In the genomic region with DNA sequence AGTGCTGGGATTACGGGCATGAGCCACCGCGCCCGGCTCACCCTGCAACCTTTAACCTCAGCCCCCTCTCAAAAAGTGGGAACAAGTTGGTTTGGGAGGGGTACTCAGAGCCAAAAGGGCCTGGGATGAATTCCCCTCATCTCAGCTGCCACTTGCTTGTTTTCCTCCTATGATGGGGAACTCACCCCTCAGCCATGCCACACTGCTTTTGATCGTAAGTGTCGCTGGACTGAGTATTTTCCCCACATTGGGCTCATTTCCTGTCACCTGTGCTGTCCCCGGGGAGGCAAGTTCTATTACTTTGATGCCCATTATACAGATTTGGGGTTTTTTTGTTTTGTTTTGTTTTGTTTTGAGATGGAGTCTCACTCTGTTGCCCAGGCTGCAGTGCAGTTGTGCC, we compare ENCODE assay signal across 22 cellular contexts. TPM values are rescaled to one million over a fixed set of nuclear protein-coding genes. Genes with fewer than 3 reads are reported as not detected.
A peak's percentile ranks its signal among the peaks of the same experiment; 100 is the strongest.
DNase-seq lines count a peak whose midpoint lies in the region; ATAC-seq and TF ChIP-seq lines count a peak whose summit lies in the region.
"Had no signal": no experiment of that assay in that cellular context is flagged by ENCODE, and none has a peak within 500 bp of the region (broad histone marks: within the 10 kb centered on the region; RNA-seq: fewer than 3 reads in every experiment).

No MANE protein-coding gene starts in this region.

- peaks cover 25 to 99% (median 67%) of the 10 kb centered on the region in 6 donors for H3K4me1 ChIP-seq in spleen

- CTCF ChIA-PET in activated CD8-positive, alpha-beta memory T cell treated with anti-CD3 and anti-CD28 coated beads, Interleukin-2, amount 10 ng/mL, durations not matched to agents 7 days and 5 days (lab: Charles Lee), result interaction anchor here (1.9 to 7.8 kb wide), 2 partner anchors 10 to 42 kb away, joined by 4 to 57 read pairs; no protein-coding TSS in a partner anchor

- no peak for TF ChIP-seq POLR2A in spleen (IDR thresholded peaks at IDR 0.05)

- H3K4me1 Mint-ChIP-seq in activated CD8-positive, alpha-beta memory T cell treated with anti-CD3 and anti-CD28 coated beads, Interleukin-2, amount 10 ng/mL, durations not matched to agents 7 days and 5 days, result peaks cover 43% of the 10 kb centered on the region
- peaks cover 25% of the 10 kb centered on the region for H3K4me1 Mint-ChIP-seq in activated T-helper 2 cell treated with anti-CD3 and anti-CD28 coated beads, Interferon-gamma antibody, Interleukin-2, Interleukin-4, amounts not matched to agents 10 μg/mL and 5 μg/mL and 100 μg/mL, durations not matched to agents 14 hours and 24 hours and 36 hours (ENCODE audit: low read depth)

- H3K27ac Mint-ChIP-seq in activated CD8-positive, alpha-beta memory T cell treated with anti-CD3 and anti-CD28 coated beads, Interleukin-2, amount 10 ng/mL, durations not matched to agents 7 days and 5 days, result peak overlapping the region; percentile 36
- peak overlapping the region; percentile 35 for H3K27ac Mint-ChIP-seq in activated T-helper 2 cell treated with anti-CD3 and anti-CD28 coated beads, Interferon-gamma antibody, Interleukin-2, Interleukin-4, amounts not matched to agents 10 μg/mL and 5 μg/mL and 100 μg/mL, durations not matched to agents 14 hours and 24 hours and 36 hours

- no peaks in the 10 kb centered on the region for H3K9me3 Mint-ChIP-seq in activated CD8-positive, alpha-beta memory T cell treated with anti-CD3 and anti-CD28 coated beads, Interleukin-2, amount 10 ng/mL, durations not matched to agents 7 days and 5 days (ENCODE audit: low read depth)
- H3K9me3 Mint-ChIP-seq in activated T-helper 2 cell treated with anti-CD3 and anti-CD28 coated beads, Interferon-gamma antibody, Interleukin-2, Interleukin-4, amounts not matched to agents 10 μg/mL and 5 μg/mL and 100 μg/mL, durations not matched to agents 14 hours and 24 hours and 36 hours, result no peaks in the 10 kb centered on the region

- H3K27ac ChIP-seq in spleen, result peak overlapping the region in 7 of 8 donors; percentile 41 to 99 (median 98)
- H3K27ac ChIP-seq: KMS-11, thyroid gland had no signal

- 69 to 85% (median 83%) methylated on average over 7 of the region's 7 CpGs for WGBS in spleen, 5 donors

- no peaks in the 10 kb centered on the region for H3K27me3 Mint-ChIP-seq in activated CD8-positive, alpha-beta memory T cell treated with anti-CD3 and anti-CD28 coated beads, Interleukin-2, amount 10 ng/mL, durations not matched to agents 7 days and 5 days
- H3K27me3 Mint-ChIP-seq in activated T-helper 2 cell treated with anti-CD3 and anti-CD28 coated beads, Interferon-gamma antibody, Interleukin-2, Interleukin-4, amounts not matched to agents 10 μg/mL and 5 μg/mL and 100 μg/mL, durations not matched to agents 14 hours and 24 hours and 36 hours (ENCODE audit: low read depth), result no peaks in the 10 kb centered on the region

- H3K36me3 ChIP-seq in spleen, result peaks cover 0 to 49% (median 8%) of the 10 kb centered on the region in 6 donors
- H3K36me3 ChIP-seq: thyroid gland had no signal

- TF ChIP-seq CTCF in GM13977 (IDR thresholded peaks at IDR 0.05; ENCODE audit: extremely low read depth, insufficient read depth, missing control alignments) (no peak), spleen (IDR thresholded peaks at IDR 0.05 in 8 of 11, conservative IDR thresholded peaks at IDR 0.05 in 3 of 11) (no peak)

- intact Hi-C loops in activated T-helper 2 cell treated with anti-CD3 and anti-CD28 coated beads, Interferon-gamma antibody, Interleukin-2, Interleukin-4, amounts not matched to agents 10 μg/mL and 5 μg/mL and 100 μg/mL, durations not matched to agents 14 hours and 24 hours and 36 hours (cut with micrococcal nuclease), result no loop called here
- intact Hi-C loops in spleen (cut with DNase I; ENCODE audit: low total_unique reads), result no loop called here

- in situ Hi-C loops in GM13977 (cut with MboI; ENCODE audit: low pct_unique_long_range_greater_than_20kb, low sequenced_read_pairs, unreplicated experiment), result no loop called here

- H3K36me3 Mint-ChIP-seq in activated CD8-positive, alpha-beta memory T cell treated with anti-CD3 and anti-CD28 coated beads, Interleukin-2, amount 10 ng/mL, durations not matched to agents 7 days and 5 days, result peaks cover 5% of the 10 kb centered on the region
- peaks cover 29% of the 10 kb centered on the region for H3K36me3 Mint-ChIP-seq in activated T-helper 2 cell treated with anti-CD3 and anti-CD28 coated beads, Interferon-gamma antibody, Interleukin-2, Interleukin-4, amounts not matched to agents 10 μg/mL and 5 μg/mL and 100 μg/mL, durations not matched to agents 14 hours and 24 hours and 36 hours (ENCODE audit: low read depth)

- ATAC-seq in activated CD8-positive, alpha-beta memory T cell treated with anti-CD3 and anti-CD28 coated beads, Interleukin-2, amount 10 ng/mL, durations not matched to agents 7 days and 5 days, result no peak
- no peak for ATAC-seq in HG02981 (IDR thresholded peaks at IDR 0.05; ENCODE audit: unreplicated experiment)
- ATAC-seq in GM19452 (IDR thresholded peaks at IDR 0.05; ENCODE audit: unreplicated experiment), result no peak
- ATAC-seq: left cardiac atrium had no signal

- DNase-seq in activated CD8-positive, alpha-beta memory T cell treated with anti-CD3 and anti-CD28 coated beads, Interleukin-2, amount 10 ng/mL, durations not matched to agents 7 days and 5 days, result no peak
- DNase-seq in activated CD8-positive, alpha-beta memory T cell treated with anti-CD3 and anti-CD28 coated beads for 24 hours, result no peak
- peak; percentile 53 for DNase-seq in GM13977 (ENCODE audit: low spot score)
- DNase-seq in activated T-helper 2 cell treated with anti-CD3 and anti-CD28 coated beads, Interferon-gamma antibody, Interleukin-2, Interleukin-4, amounts not matched to agents 10 μg/mL and 5 μg/mL and 100 μg/mL, durations not matched to agents 14 hours and 24 hours and 36 hours (ENCODE audit: low spot score), result no peak
- no peak for DNase-seq in spleen
- DNase-seq in DMS 273 treated with DMSO at 0.1 percent for 48 hours (lab: John Stamatoyannopoulos, UW), result no peak
- DNase-seq: activated CD8-positive, alpha-beta memory T cell treated with anti-CD3 and anti-CD28 coated beads, Interleukin-2, amount 50 U/mL, for 4 hours; HCEC 1CT; left cardiac atrium; NCI-H1048; NCI-H2029 treated with DMSO at 0.1 percent for 48 hours; SW 1271; thyroid gland had no signal

- peak overlapping the region in 1 of 8 donors; percentile 33 for H3K4me3 ChIP-seq in spleen
- H3K4me3 ChIP-seq: thyroid gland had no signal

- H3K9me3 ChIP-seq in spleen, result no peaks in the 10 kb centered on the region
- H3K9me3 ChIP-seq: thyroid gland had no signal

- no peak overlapping the region for H3K4me3 Mint-ChIP-seq in activated CD8-positive, alpha-beta memory T cell treated with anti-CD3 and anti-CD28 coated beads, Interleukin-2, amount 10 ng/mL, durations not matched to agents 7 days and 5 days
- no peak overlapping the region for H3K4me3 Mint-ChIP-seq in activated T-helper 2 cell treated with anti-CD3 and anti-CD28 coated beads, Interferon-gamma antibody, Interleukin-2, Interleukin-4, amounts not matched to agents 10 μg/mL and 5 μg/mL and 100 μg/mL, durations not matched to agents 14 hours and 24 hours and 36 hours (ENCODE audit: low read depth)

- no peaks in the 10 kb centered on the region for H3K27me3 ChIP-seq in spleen (replicated peaks in 1 of 7)
- H3K27me3 ChIP-seq: thyroid gland had no signal

RNA-seq across cellular contexts. Expression of a gene that starts 6.5 kb away (rescaled TPM):
- total RNA-seq in activated CD8-positive, alpha-beta memory T cell treated with anti-CD3 and anti-CD28 coated beads, Interleukin-2, amount 10 ng/mL, durations not matched to agents 7 days and 5 days, result 10 to 100 TPM; 63.7 to 73.7 TPM
- total RNA-seq in activated T-helper 2 cell treated with anti-CD3 and anti-CD28 coated beads, Interferon-gamma antibody, Interleukin-2, Interleukin-4, amounts not matched to agents 10 μg/mL and 5 μg/mL and 100 μg/mL, durations not matched to agents 14 hours and 24 hours and 36 hours, result 77.1 and 83.3 TPM in 2 replicates
- total RNA-seq in spleen, result 100 to 1,000 TPM in 3 of 7 donors, 10 to 100 TPM in 4; 41.0 to 175 (median 90.9) TPM
- 10 to 100 TPM; 74.6 to 99.7 (median 87.4) TPM for polyA plus RNA-seq in spleen

RNA-seq across cellular contexts. Expression of a gene that starts 10.7 kb away (rescaled TPM):
- total RNA-seq in activated CD8-positive, alpha-beta memory T cell treated with anti-CD3 and anti-CD28 coated beads, Interleukin-2, amount 10 ng/mL, durations not matched to agents 7 days and 5 days, result 1 to 10 TPM in 1 of 2 experiments, under 1 TPM in 1; 0.66 to 1.1 TPM
- total RNA-seq in activated T-helper 2 cell treated with anti-CD3 and anti-CD28 coated beads, Interferon-gamma antibody, Interleukin-2, Interleukin-4, amounts not matched to agents 10 μg/mL and 5 μg/mL and 100 μg/mL, durations not matched to agents 14 hours and 24 hours and 36 hours, result 7.1 and 8.0 TPM in 2 replicates
- total RNA-seq in spleen, result under 1 TPM in 5 of 7 donors, not detected in 2; 0.30 to 0.50 (median 0.37) TPM
- under 1 TPM; 0.22 to 0.42 (median 0.27) TPM for polyA plus RNA-seq in spleen
- total RNA-seq: bronchial epithelial cell, Daoy, left cardiac atrium, NCI-H460, pulmonary artery endothelial cell, thyroid gland had no signal

RNA-seq across cellular contexts. Expression of a gene that starts 13.2 kb away (rescaled TPM):
- not detected for total RNA-seq in activated CD8-positive, alpha-beta memory T cell treated with anti-CD3 and anti-CD28 coated beads, Interleukin-2, amount 10 ng/mL, durations not matched to agents 7 days and 5 days
- not detected in 2 replicates for total RNA-seq in activated T-helper 2 cell treated with anti-CD3 and anti-CD28 coated beads, Interferon-gamma antibody, Interleukin-2, Interleukin-4, amounts not matched to agents 10 μg/mL and 5 μg/mL and 100 μg/mL, durations not matched to agents 14 hours and 24 hours and 36 hours
- not detected for total RNA-seq in spleen
- not detected for polyA plus RNA-seq in spleen
- total RNA-seq: bronchial epithelial cell, Daoy, frontal cortex, left cardiac atrium, NCI-H460, pulmonary artery endothelial cell, thyroid gland had no signal
- polyA plus RNA-seq: adipose tissue had no signal

RNA-seq across cellular contexts. Expression of a gene that starts 13.5 kb away (rescaled TPM):
- total RNA-seq in activated CD8-positive, alpha-beta memory T cell treated with anti-CD3 and anti-CD28 coated beads, Interleukin-2, amount 10 ng/mL, durations not matched to agents 7 days and 5 days, result 10 to 100 TPM; 47.7 to 70.6 TPM
- 55.7 and 64.1 TPM in 2 replicates for total RNA-seq in activated T-helper 2 cell treated with anti-CD3 and anti-CD28 coated beads, Interferon-gamma antibody, Interleukin-2, Interleukin-4, amounts not matched to agents 10 μg/mL and 5 μg/mL and 100 μg/mL, durations not matched to agents 14 hours and 24 hours and 36 hours
- 10 to 100 TPM; 37.0 to 60.7 (median 52.7) TPM for total RNA-seq in spleen
- polyA plus RNA-seq in spleen, result 10 to 100 TPM; 43.2 to 82.1 (median 77.6) TPM

RNA-seq across cellular contexts. Expression of a gene that starts 19.4 kb away (rescaled TPM):
- 10 to 100 TPM; 30.6 to 35.9 TPM for total RNA-seq in activated CD8-positive, alpha-beta memory T cell treated with anti-CD3 and anti-CD28 coated beads, Interleukin-2, amount 10 ng/mL, durations not matched to agents 7 days and 5 days
- 42.0 and 42.6 TPM in 2 replicates for total RNA-seq in activated T-helper 2 cell treated with anti-CD3 and anti-CD28 coated beads, Interferon-gamma antibody, Interleukin-2, Interleukin-4, amounts not matched to agents 10 μg/mL and 5 μg/mL and 100 μg/mL, durations not matched to agents 14 hours and 24 hours and 36 hours
- total RNA-seq in spleen, result 10 to 100 TPM; 14.9 to 42.5 (median 22.6) TPM
- polyA plus RNA-seq in spleen, result 10 to 100 TPM in 1 of 3 donors, 1 to 10 TPM in 2; 2.5 to 10.3 (median 3.2) TPM
